25 cellular contexts compared by ENCODE assay signal in genomic region chr3:87796137-87796899, GRCh38. TPM values are rescaled to one million over a fixed set of nuclear protein-coding genes. Genes with fewer than 3 reads are reported as not detected.
DNase-seq lines count a peak whose midpoint lies in the region; ATAC-seq and TF ChIP-seq lines count a peak whose summit lies in the region.
"Had no signal": no experiment of that assay in that cellular context is flagged by ENCODE, and none has a peak within 500 bp of the region (broad histone marks: within the 10 kb centered on the region; RNA-seq: fewer than 3 reads in every experiment).

No MANE protein-coding gene starts in this region.

- no peaks in the 10 kb centered on the region for H3K36me3 ChIP-seq in gastrocnemius medialis
- H3K36me3 ChIP-seq in PC-3 (ENCODE audit: low read depth, low read length) = no peaks in the 10 kb centered on the region
- H3K36me3 ChIP-seq: lower lobe of right lung, neutrophil had no signal

- H3K27ac Mint-ChIP-seq in T-cell = no peak overlapping the region
- H3K27ac Mint-ChIP-seq: GM23338 had no signal

- no peak overlapping the region for H3K9ac ChIP-seq in PC-3 (ENCODE audit: low read length)

- in situ Hi-C loops in gastrocnemius medialis (cut with MboI; ENCODE audit: low sequenced_read_pairs in 4 of 4) = no loop called here

- H3K9me3 ChIP-seq in gastrocnemius medialis (no peaks in the 10 kb centered on the region), PC-3 (ENCODE audit: low read length) (no peaks in the 10 kb centered on the region)
- H3K9me3 ChIP-seq: lower lobe of right lung, neutrophil, testis had no signal

- TF ChIP-seq POLR2A in gastrocnemius medialis (IDR thresholded peaks at IDR 0.05) = no peak

- POLR2A ChIA-PET in PC-3 (lab: Charles Lee; ENCODE audit: unreplicated experiment) = no interaction called here
- POLR2A ChIA-PET in T-cell (lab: Charles Lee) = no interaction called here

- H3K27me3 ChIP-seq in gastrocnemius medialis (peaks cover 0 to 16% (median 6%) of the 10 kb centered on the region in 3 donors), PC-3 (ENCODE audit: low read length) (peaks cover 14% of the 10 kb centered on the region)
- H3K27me3 ChIP-seq: testis had no signal

- no TSS peak for BruUV-seq in PC-3 (replicated peaks; lab: Mats Ljungman, UMichigan)

- no peaks in the 10 kb centered on the region for H3K79me2 ChIP-seq in PC-3 (ENCODE audit: low read length)

- CTCF ChIA-PET in PC-3 (lab: Charles Lee) = interaction anchor here (0.6 kb wide), 1 partner anchor 11 kb away, joined by 3 read pairs; no protein-coding TSS in a partner anchor
- CTCF ChIA-PET in T-cell (lab: Charles Lee) = no interaction called here

- H3K27ac ChIP-seq in cingulate gyrus (ENCODE audit: low read depth, low read length) (peak overlapping the region; percentile 6), gastrocnemius medialis (peak overlapping the region in 3 of 4 donors; percentile 9 to 20 (median 14)), PC-3 (ENCODE audit: low read length) (no peak overlapping the region)
- H3K27ac ChIP-seq: HL-60, lower lobe of right lung, neutrophil, testis had no signal

- H3K4me1 Mint-ChIP-seq in T-cell = peaks cover 26 to 34% (median 28%) of the 10 kb centered on the region in 3 donors

- H4K20me1 ChIP-seq in PC-3 (ENCODE audit: low read length) = no peaks in the 10 kb centered on the region

- H3K9me3 Mint-ChIP-seq in T-cell = no peaks in the 10 kb centered on the region
- H3K9me3 Mint-ChIP-seq: activated T-cell treated with anti-CD3 and anti-CD28 coated beads, Interleukin-2, amount 50 U/mL, for 4 hours; GM23338 had no signal

- ATAC-seq in gastrocnemius medialis (no peak), PC-3 (no peak), HG03378 (IDR thresholded peaks at IDR 0.05; ENCODE audit: unreplicated experiment) (no peak), T-cell (replicated peaks in 1 of 4) (no peak)
- ATAC-seq: activated T-cell treated with anti-CD3 and anti-CD28 coated beads, Interleukin-2, amount 50 U/mL, for 4 hours; GM23338; HepG2; lower lobe of right lung had no signal

- H3K4me2 ChIP-seq in PC-3 (ENCODE audit: low read length) = no peak overlapping the region
- H3K4me2 ChIP-seq: GM23338 had no signal

- H3K4me3 ChIP-seq in gastrocnemius medialis (peak overlapping the region in 1 of 4 donors; percentile 7), PC-3 (ENCODE audit: low read length) (no peak overlapping the region)
- H3K4me3 ChIP-seq: GM23338, lower lobe of right lung, testis had no signal

- H3K4me1 ChIP-seq in gastrocnemius medialis = peaks cover 0 to 3% of the 10 kb centered on the region in 2 donors
- no peaks in the 10 kb centered on the region; the same call in 1 of the 2 replicates for H3K4me1 ChIP-seq in PC-3 (ENCODE audit: insufficient read depth, low read length)

- peaks cover 49 to 61% of the 10 kb centered on the region in 2 donors for H3K27me3 Mint-ChIP-seq in T-cell

- DNase-seq in CD1c-positive myeloid dendritic cell (ENCODE audit: extremely low spot score) (peak; percentile 14), NCI-H226 (peak; percentile 11), gastrocnemius medialis (no peak), PC-3 (no peak), T-cell (no peak)
- DNase-seq: activated CD4-positive, CD25-positive, alpha-beta regulatory T cell treated with anti-CD3 and anti-CD28 coated beads, Interleukin-2, amount 50 U/mL, for 72 hours; activated naive CD4-positive, alpha-beta T cell treated with Interleukin-2 at 50 U/mL for 16 hours; activated T-cell treated with anti-CD3 and anti-CD28 coated beads, Interleukin-2, amount 50 U/mL, for 4 hours; caudate nucleus; hypothalamus; islet precursor cell; lower lobe of right lung; NCI-H1417; NCI-H2107; NCI-H524; T1000; testis had no signal

- H3K9me2 ChIP-seq in PC-3 (replicated peaks; ENCODE audit: low read length) = no peaks in the 10 kb centered on the region

- no peak overlapping the region for H3K4me3 Mint-ChIP-seq in T-cell
- H3K4me3 Mint-ChIP-seq: activated T-cell treated with anti-CD3 and anti-CD28 coated beads, Interleukin-2, amount 50 U/mL, for 4 hours; GM23338 had no signal

- no peaks in the 10 kb centered on the region for H3K36me3 Mint-ChIP-seq in T-cell

- no peak overlapping the region for H2AFZ ChIP-seq in PC-3 (ENCODE audit: low read length)
- H2AFZ ChIP-seq: GM23338 had no signal

- TF ChIP-seq CTCF in gastrocnemius medialis (IDR thresholded peaks at IDR 0.05 in 4 of 5, conservative IDR thresholded peaks at IDR 0.05 in 1 of 5) = no peak
- no peak for TF ChIP-seq CTCF in PC-3 (conservative IDR thresholded peaks at IDR 0.05; ENCODE audit: low read depth, low read length)

- no peaks in the 10 kb centered on the region for H3F3A ChIP-seq in PC-3 (ENCODE audit: low read length, unreplicated experiment)

- intact Hi-C loops in gastrocnemius medialis (cut with DNase I; ENCODE audit: low total_unique reads) (no loop called here), PC-3 (cut with micrococcal nuclease) (no loop called here)

RNA-seq across cellular contexts. Expression of gene HTR1F, which starts 3.8 kb away (rescaled TPM):
- total RNA-seq in gastrocnemius medialis = under 1 TPM in 3 of 4 donors, not detected in 1; 0.19 to 0.62 (median 0.52) TPM
- not detected in 2 replicates for total RNA-seq in PC-3 (2014; rRNA removed)
- total RNA-seq in T-cell = under 1 TPM in 3 of 5 donors, not detected in 2; 0.15 to 0.20 (median 0.15) TPM
- total RNA-seq: epithelial cell of proximal tubule, HepG2, pulmonary artery endothelial cell had no signal

Comparison
In these comparisons a context has a peak if more than half of its experiments do, and no peak if none do; other contexts are left out.
1. DNase-seq: peak in CD1c-positive myeloid dendritic cell (single experiment) and NCI-H226 (single experiment); none in gastrocnemius medialis (0 of 2), PC-3 (single experiment) and T-cell (0 of 34).